In the genomic region with DNA sequence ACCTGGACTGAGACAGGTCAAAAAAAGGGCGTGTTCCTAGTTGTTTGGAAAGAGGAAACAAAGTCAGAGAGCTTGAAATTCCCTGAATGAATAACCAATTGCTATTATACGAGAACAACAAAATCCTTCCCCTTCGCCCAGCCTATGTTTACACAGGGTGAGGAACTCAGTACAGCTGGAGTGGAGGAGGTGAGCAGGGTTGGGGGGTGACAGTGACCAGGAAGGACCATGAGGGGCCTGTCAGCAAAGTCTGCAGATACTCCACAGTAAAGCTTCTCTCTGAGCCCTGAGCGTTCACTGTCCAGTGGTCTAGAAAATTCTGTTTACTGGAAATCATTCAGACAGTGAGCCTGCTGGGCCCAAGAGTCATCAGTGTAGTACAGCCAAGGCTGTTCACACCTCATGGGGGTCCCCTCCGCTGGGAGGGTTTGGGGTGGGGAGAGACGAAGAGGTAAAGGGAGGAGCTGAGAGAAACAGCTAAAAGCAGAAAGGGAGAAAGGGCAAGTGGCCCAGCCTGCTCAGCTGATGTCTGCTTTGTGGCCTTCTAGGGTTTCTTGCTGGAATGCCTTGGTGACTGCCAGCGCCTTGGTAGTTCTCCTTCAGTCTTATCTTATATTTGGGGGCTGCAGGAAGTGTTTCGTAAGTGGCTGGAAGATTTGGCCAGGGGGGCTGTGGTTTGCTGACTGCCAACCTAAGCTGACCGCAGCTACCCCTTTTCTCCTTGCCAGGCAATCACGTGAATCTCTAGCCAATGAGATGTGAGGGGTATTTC, we compare ENCODE assay signal across 1 cellular context.
TF ChIP-seq lines count a peak whose summit lies in the region.

No MANE protein-coding gene starts in this region.

TF ChIP-seq in HepG2, 621 proteins besides CTCF, POLR2A, EP300 and RAD21 (continued from another document):
- TF ChIP-seq ZNF609 (CRISPR knock-in tag; IDR thresholded peaks at IDR 0.05; ENCODE audit: borderline replicate concordance) (0 out of 2 replicates have a peak, but pooled peaks have one; percentile 19), ZBTB20 (CRISPR knock-in tag; IDR thresholded peaks at IDR 0.05; ENCODE audit: borderline replicate concordance, low read depth) (0 out of 2 replicates have a peak, but pooled peaks have one; percentile 32), GLI4 (CRISPR knock-in tag; IDR thresholded peaks at IDR 0.05; ENCODE audit: borderline replicate concordance) (no peak), SOX5 (CRISPR knock-in tag; IDR thresholded peaks at IDR 0.05; ENCODE audit: borderline replicate concordance) (no peak), GATAD2A (CRISPR knock-in tag; IDR thresholded peaks at IDR 0.05) (0 out of 2 replicates have a peak, but pooled peaks have one; percentile 11), ZNF577 (CRISPR knock-in tag; IDR thresholded peaks at IDR 0.05; ENCODE audit: borderline replicate concordance, low read depth) (no peak), KLF11 (CRISPR knock-in tag; IDR thresholded peaks at IDR 0.05) (no peak), ELF4 (CRISPR knock-in tag; IDR thresholded peaks at IDR 0.05; ENCODE audit: borderline replicate concordance) (no peak), ZSCAN29 (CRISPR knock-in tag; conservative IDR thresholded peaks at IDR 0.05) (peak; percentile 78), U2AF1 (optimal IDR thresholded peaks at IDR 0.05; ENCODE audit: low read depth, low read length) (no peak), CREB3 (CRISPR knock-in tag; IDR thresholded peaks at IDR 0.05) (no peak), ZNF775 (CRISPR knock-in tag; IDR thresholded peaks at IDR 0.05; ENCODE audit: borderline replicate concordance) (0 out of 2 replicates have a peak, but pooled peaks have one; percentile 42), ZFX (CRISPR knock-in tag; IDR thresholded peaks at IDR 0.05; ENCODE audit: low read depth) (peak; percentile 23; the same call in 1 of the 2 replicates), ARNTL (CRISPR knock-in tag; IDR thresholded peaks at IDR 0.05) (0 out of 2 replicates have a peak, but pooled peaks have one; percentile 47), ELF1 (CRISPR knock-in tag; IDR thresholded peaks at IDR 0.05) (no peak)
- TF ChIP-seq, protein P1, sequence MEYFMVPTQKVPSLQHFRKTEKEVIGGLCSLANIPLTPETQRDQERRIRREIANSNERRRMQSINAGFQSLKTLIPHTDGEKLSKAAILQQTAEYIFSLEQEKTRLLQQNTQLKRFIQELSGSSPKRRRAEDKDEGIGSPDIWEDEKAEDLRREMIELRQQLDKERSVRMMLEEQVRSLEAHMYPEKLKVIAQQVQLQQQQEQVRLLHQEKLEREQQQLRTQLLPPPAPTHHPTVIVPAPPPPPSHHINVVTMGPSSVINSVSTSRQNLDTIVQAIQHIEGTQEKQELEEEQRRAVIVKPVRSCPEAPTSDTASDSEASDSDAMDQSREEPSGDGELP (IDR thresholded peaks at IDR 0.05; ENCODE audit: borderline replicate concordance, low read depth) = peak; percentile 82
